In genomic region chr22:44181033-44181911, GRCh38 we compare ENCODE assay signal across 8 cellular contexts. TPM values are rescaled to one million over a fixed set of nuclear protein-coding genes. Genes with fewer than 3 reads are reported as not detected.
DNase-seq lines count a peak whose midpoint lies in the region; ATAC-seq and TF ChIP-seq lines count a peak whose summit lies in the region.

No MANE protein-coding gene starts in this region.

- DNase-seq in Daoy (ENCODE audit: low read depth): peak; percentile 76
- peak; percentile 75 to 91 for DNase-seq in NOMO-1 (lab: John Stamatoyannopoulos, UW; ENCODE audit: unreplicated experiment in 2 of 2)
- peak; percentile 69 to 78 for DNase-seq in activated T-cell treated with anti-CD3 and anti-CD28 coated beads, Interleukin-2, amount 50 U/mL, for 48 hours
- peak in 1 of 2 donors; percentile 54 for DNase-seq in left colon
- DNase-seq in stimulated activated CD8-positive, alpha-beta memory T cell treated with anti-CD3 and anti-CD28 coated beads, Interleukin-7, amount 100 ng/mL, for 4 hours (ENCODE audit: low read depth in 2 of 2): peak; percentile 59 to 71
- no peak for DNase-seq in hepatocyte (ENCODE audit: low spot score)
- DNase-seq in hepatic stellate cell (ENCODE audit: low spot score): no peak

- H3K4me1 ChIP-seq in hepatocyte (ENCODE audit: insufficient read depth): no peaks in the 10 kb centered on the region

- 81% methylated on average over 35 of the region's 40 CpGs for WGBS in hepatocyte (ENCODE audit: low lambda C conversion rate, missing lambda C conversion rate)

- H3K27me3 ChIP-seq in hepatocyte: no peaks in the 10 kb centered on the region

- no peak overlapping the region for H3K4me2 ChIP-seq in hepatocyte

- H3K36me3 ChIP-seq in hepatocyte (replicated peaks; ENCODE audit: insufficient read depth, low read depth): no peaks in the 10 kb centered on the region

- no peaks in the 10 kb centered on the region for H3K9me3 ChIP-seq in hepatocyte (ENCODE audit: low read depth)

- intact Hi-C loops in left colon (cut with DNase I, micrococcal nuclease): no loop called here

- H3K4me3 ChIP-seq in hepatocyte: no peak overlapping the region

- H3K9me2 ChIP-seq in hepatocyte (replicated peaks; ENCODE audit: insufficient read depth): no peaks in the 10 kb centered on the region

- no peaks in the 10 kb centered on the region for H4K20me1 ChIP-seq in hepatocyte (ENCODE audit: insufficient read depth, poor library complexity, severe bottlenecking)

- H3K27ac ChIP-seq in hepatocyte: no peak overlapping the region

- H3K79me2 ChIP-seq in hepatocyte: no peaks in the 10 kb centered on the region

- ATAC-seq in left colon (peak; percentile 34), HG03045 (IDR thresholded peaks at IDR 0.05; ENCODE audit: unreplicated experiment) (no peak)

- no peak overlapping the region for H2AFZ ChIP-seq in hepatocyte

- no peak for TF ChIP-seq CTCF in hepatocyte (IDR thresholded peaks at IDR 0.05; ENCODE audit: poor library complexity)

RNA-seq across cellular contexts. Expression of gene PARVG, which starts 0.5 kb away (rescaled TPM):
- 9.0 and 9.5 TPM in 2 replicates for total RNA-seq in Daoy (2014; rRNA removed; shearing (Covaris generic))
- total RNA-seq in left colon: 1 to 10 TPM; 3.6 to 8.4 TPM
- total RNA-seq in hepatocyte: 0.96 and 1.00 TPM in 2 replicates
- 0.77 and 2.8 TPM in 2 replicates for polyA plus RNA-seq in hepatocyte

Comparison
In these comparisons a context has a peak if more than half of its experiments do, and no peak if none do; other contexts are left out.
1. DNase-seq: peak in Daoy (single experiment), NOMO-1 (2 of 2), activated T-cell treated with anti-CD3 and anti-CD28 coated beads, Interleukin-2, amount 50 U/mL, for 48 hours (2 of 2) and stimulated activated CD8-positive, alpha-beta memory T cell treated with anti-CD3 and anti-CD28 coated beads, Interleukin-7, amount 100 ng/mL, for 4 hours (2 of 2); none in hepatocyte (single experiment) and hepatic stellate cell (single experiment).